In genomic region chr13:43878897-43879322, GRCh38 we compare ENCODE assay signal across 8 cellular contexts. TPM values are rescaled to one million over a fixed set of nuclear protein-coding genes. Genes with fewer than 3 reads are reported as not detected.
DNase-seq lines count a peak whose midpoint lies in the region; ATAC-seq and TF ChIP-seq lines count a peak whose summit lies in the region.

No MANE protein-coding gene starts in this region.

- peak overlapping the region; percentile 81 for H3K9ac ChIP-seq in trophoblast cell (ENCODE audit: low read length)

- H3K79me2 ChIP-seq in trophoblast cell (ENCODE audit: control insufficient read depth, insufficient read depth, low read length, poor library complexity): peaks cover 10% of the 10 kb centered on the region

- H3K4me1 ChIP-seq in trophoblast cell (ENCODE audit: control insufficient read depth in 1 of 2, insufficient read depth in 2 of 2, low read length in 2 of 2): peaks cover 5 to 6% of the 10 kb centered on the region in 2 experiments

- POLR2A ChIA-PET in GM10248 (lab: Yijun Ruan, JAX): interaction anchor here (0.6 kb wide), 1 partner anchor 556 kb away, joined by 4 read pairs; no protein-coding TSS in a partner anchor

- H3K14ac ChIP-seq in trophoblast cell (ENCODE audit: low read length): peak overlapping the region; percentile 95

- no peak for TF ChIP-seq CTCF in GM10248 (IDR thresholded peaks at IDR 0.05; ENCODE audit: control extremely low read depth, extremely low read depth, low read depth, missing control alignments)

- peak overlapping the region; percentile 41 for H2AK5ac ChIP-seq in trophoblast cell (ENCODE audit: low read length)

- intact Hi-C loops in left ventricle myocardium superior (cut with micrococcal nuclease): no loop called here

- peak overlapping the region; percentile 91 for H4K91ac ChIP-seq in trophoblast cell (ENCODE audit: low read depth, low read length)

- H3K27ac ChIP-seq in angular gyrus (ENCODE audit: low read depth, low read length) (peak overlapping the region; percentile 91), trophoblast cell (ENCODE audit: low read depth, low read length) (peak overlapping the region; percentile 77)

- H3K4ac ChIP-seq in trophoblast cell (ENCODE audit: low read depth, low read length): peak overlapping the region; percentile 82

- H2BK12ac ChIP-seq in trophoblast cell (ENCODE audit: low read length): no peak overlapping the region

- H3K79me1 ChIP-seq in trophoblast cell (ENCODE audit: low read length): peaks cover 15% of the 10 kb centered on the region

- no peak overlapping the region for H3K23ac ChIP-seq in trophoblast cell (ENCODE audit: low read length)

- peak overlapping the region; percentile 92 for H2AFZ ChIP-seq in trophoblast cell (ENCODE audit: insufficient read depth, low read length, poor library complexity)

- WGBS in trophoblast cell (ENCODE audit: extremely low coverage, insufficient coverage, insufficient read length): no CpG with 5 or more reads among the region's 30 CpGs

- no peaks in the 10 kb centered on the region for H3K9me3 ChIP-seq in trophoblast cell (ENCODE audit: insufficient read depth, low read depth, low read length)

- peak overlapping the region; percentile 97 for H4K8ac ChIP-seq in trophoblast cell (ENCODE audit: low read depth, low read length)

- peak overlapping the region; percentile 94 for H4K12ac ChIP-seq in trophoblast cell (ENCODE audit: low read depth, low read length)

- CTCF ChIA-PET in GM10248 (lab: Yijun Ruan, JAX): no interaction called here

- H3K36me3 ChIP-seq in trophoblast cell (ENCODE audit: control insufficient read depth in 1 of 2, insufficient read depth in 2 of 2, low read length in 2 of 2): no peaks in the 10 kb centered on the region

- peak overlapping the region; percentile 84 for H2BK5ac ChIP-seq in trophoblast cell (ENCODE audit: low read depth, low read length, poor library complexity)

- H3K4me2 ChIP-seq in trophoblast cell (ENCODE audit: low read length): peak overlapping the region; percentile 71

- no peaks in the 10 kb centered on the region for H3K27me3 ChIP-seq in trophoblast cell (ENCODE audit: insufficient read depth, low read length)

- H3K18ac ChIP-seq in trophoblast cell (ENCODE audit: low read length): peak overlapping the region; percentile 90

- peak; percentile 32 for ATAC-seq in HG02642 (IDR thresholded peaks at IDR 0.05; ENCODE audit: poor library complexity, unreplicated experiment)
- peak; percentile 85 for ATAC-seq in left ventricle myocardium superior

- DNase-seq in A172 (ENCODE audit: low spot score) (peak; percentile 59), GM10248 (ENCODE audit: extremely low spot score) (peak; percentile 43), NCI-H774 (lab: John Stamatoyannopoulos, UW) (peak; percentile 6), left ventricle myocardium superior (peak; percentile 82), trophoblast cell (peak; percentile 80 to 81), NCI-H2171 (lab: John Stamatoyannopoulos, UW) (no peak)

- H2BK120ac ChIP-seq in trophoblast cell (ENCODE audit: insufficient read depth, low read length, poor library complexity): peak overlapping the region; percentile 67

- peak overlapping the region; percentile 89 for H3K4me3 ChIP-seq in trophoblast cell (ENCODE audit: low read depth, low read length)

RNA-seq across cellular contexts. Expression of gene CCDC122, which starts 0.6 kb away (rescaled TPM):
- total RNA-seq in A172 (2014; rRNA removed; shearing (Covaris generic)): 8.1 and 8.6 TPM in 2 replicates
- total RNA-seq in left ventricle myocardium superior: 3.6 TPM
- 8.8 and 10.9 TPM in 2 replicates for polyA plus RNA-seq in trophoblast cell (2013)

RNA-seq across cellular contexts. Expression of gene LACC1, which starts 0.8 kb away (rescaled TPM):
- 3.1 and 7.9 TPM in 2 replicates for total RNA-seq in A172 (2014; rRNA removed; shearing (Covaris generic))
- 3.9 TPM for total RNA-seq in left ventricle myocardium superior
- polyA plus RNA-seq in trophoblast cell (2013): 3.9 and 4.0 TPM in 2 replicates
